In the genomic region with DNA sequence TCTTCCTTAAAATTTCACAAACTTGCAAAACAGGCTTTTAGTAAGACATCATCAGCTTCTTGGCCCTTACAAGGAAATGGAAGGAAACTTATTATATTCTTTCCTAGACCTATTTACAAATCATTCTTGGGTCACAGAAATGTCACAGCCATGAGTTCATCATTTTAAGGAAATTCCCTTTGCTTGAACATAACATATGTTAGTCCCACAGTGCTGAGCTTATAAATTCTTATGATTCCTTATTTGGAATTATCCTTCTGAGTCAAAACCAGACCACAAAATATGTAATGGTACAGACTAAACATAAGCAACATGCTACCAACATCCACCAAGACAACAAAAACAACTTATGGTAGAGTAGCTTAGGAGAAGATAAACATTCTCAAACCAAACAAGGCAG, we compare ENCODE assay signal across 1 cellular context.
TF ChIP-seq lines count a peak whose summit lies in the region.

No MANE protein-coding gene starts in this region.

TF ChIP-seq in GM12878, 131 proteins besides CTCF, POLR2A, EP300 and RAD21 (continued from another document and continues in another):
- no peak for TF ChIP-seq BMI1 (IDR thresholded peaks at IDR 0.05; ENCODE audit: borderline replicate concordance)
- no peak for TF ChIP-seq MYC (IDR thresholded peaks at IDR 0.05; ENCODE audit: insufficient read depth, insufficient read length, insufficient replicate concordance, low read length, severe bottlenecking)
- no peak for TF ChIP-seq FOS (IDR thresholded peaks at IDR 0.05; ENCODE audit: borderline replicate concordance, extremely low read depth, insufficient read length)
- no peak for TF ChIP-seq LARP7 (IDR thresholded peaks at IDR 0.05)
- TF ChIP-seq RFX5 (IDR thresholded peaks at IDR 0.05; ENCODE audit: low read depth, low read length): no peak
- TF ChIP-seq RB1 (IDR thresholded peaks at IDR 0.05; ENCODE audit: borderline replicate concordance): no peak
- TF ChIP-seq KAT2A (conservative IDR thresholded peaks at IDR 0.05; ENCODE audit: control insufficient read depth, low read depth, low read length): no peak
- TF ChIP-seq MEF2A (IDR thresholded peaks at IDR 0.05; ENCODE audit: insufficient read depth, low read depth, low read length): no peak
- peak; percentile 69; the same call in 1 of the 2 replicates for TF ChIP-seq CREB1 (IDR thresholded peaks at IDR 0.05; ENCODE audit: low read depth)
- no peak for TF ChIP-seq CEBPB (IDR thresholded peaks at IDR 0.05; ENCODE audit: borderline replicate concordance in 1 of 2, low read depth in 2 of 2, low read length in 2 of 2)
- no peak for TF ChIP-seq ZNF207 (IDR thresholded peaks at IDR 0.05; ENCODE audit: borderline replicate concordance)
- no peak for TF ChIP-seq BRCA1 (IDR thresholded peaks at IDR 0.05; ENCODE audit: low read depth, low read length)
- no peak for TF ChIP-seq BCL11A (IDR thresholded peaks at IDR 0.05; ENCODE audit: low read depth, low read length)
- no peak for TF ChIP-seq PAX8 (IDR thresholded peaks at IDR 0.05)
- no peak for TF ChIP-seq TBL1XR1 (IDR thresholded peaks at IDR 0.05; ENCODE audit: low read depth, low read length)
- TF ChIP-seq ATF7 (IDR thresholded peaks at IDR 0.05; ENCODE audit: low read depth): 0 out of 2 replicates have a peak, but pooled peaks have one; percentile 9
- TF ChIP-seq, protein P1, sequence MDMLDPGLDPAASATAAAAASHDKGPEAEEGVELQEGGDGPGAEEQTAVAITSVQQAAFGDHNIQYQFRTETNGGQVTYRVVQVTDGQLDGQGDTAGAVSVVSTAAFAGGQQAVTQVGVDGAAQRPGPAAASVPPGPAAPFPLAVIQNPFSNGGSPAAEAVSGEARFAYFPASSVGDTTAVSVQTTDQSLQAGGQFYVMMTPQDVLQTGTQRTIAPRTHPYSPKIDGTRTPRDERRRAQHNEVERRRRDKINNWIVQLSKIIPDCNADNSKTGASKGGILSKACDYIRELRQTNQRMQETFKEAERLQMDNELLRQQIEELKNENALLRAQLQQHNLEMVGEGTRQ (IDR thresholded peaks at IDR 0.05; ENCODE audit: borderline replicate concordance, low read depth, low read length): no peak
- TF ChIP-seq, protein P2, sequence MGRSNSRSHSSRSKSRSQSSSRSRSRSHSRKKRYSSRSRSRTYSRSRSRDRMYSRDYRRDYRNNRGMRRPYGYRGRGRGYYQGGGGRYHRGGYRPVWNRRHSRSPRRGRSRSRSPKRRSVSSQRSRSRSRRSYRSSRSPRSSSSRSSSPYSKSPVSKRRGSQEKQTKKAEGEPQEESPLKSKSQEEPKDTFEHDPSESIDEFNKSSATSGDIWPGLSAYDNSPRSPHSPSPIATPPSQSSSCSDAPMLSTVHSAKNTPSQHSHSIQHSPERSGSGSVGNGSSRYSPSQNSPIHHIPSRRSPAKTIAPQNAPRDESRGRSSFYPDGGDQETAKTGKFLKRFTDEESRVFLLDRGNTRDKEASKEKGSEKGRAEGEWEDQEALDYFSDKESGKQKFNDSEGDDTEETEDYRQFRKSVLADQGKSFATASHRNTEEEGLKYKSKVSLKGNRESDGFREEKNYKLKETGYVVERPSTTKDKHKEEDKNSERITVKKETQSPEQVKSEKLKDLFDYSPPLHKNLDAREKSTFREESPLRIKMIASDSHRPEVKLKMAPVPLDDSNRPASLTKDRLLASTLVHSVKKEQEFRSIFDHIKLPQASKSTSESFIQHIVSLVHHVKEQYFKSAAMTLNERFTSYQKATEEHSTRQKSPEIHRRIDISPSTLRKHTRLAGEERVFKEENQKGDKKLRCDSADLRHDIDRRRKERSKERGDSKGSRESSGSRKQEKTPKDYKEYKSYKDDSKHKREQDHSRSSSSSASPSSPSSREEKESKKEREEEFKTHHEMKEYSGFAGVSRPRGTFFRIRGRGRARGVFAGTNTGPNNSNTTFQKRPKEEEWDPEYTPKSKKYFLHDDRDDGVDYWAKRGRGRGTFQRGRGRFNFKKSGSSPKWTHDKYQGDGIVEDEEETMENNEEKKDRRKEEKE (IDR thresholded peaks at IDR 0.05): no peak
- TF ChIP-seq ZNF592 (IDR thresholded peaks at IDR 0.05): no peak
- no peak for TF ChIP-seq TARDBP (IDR thresholded peaks at IDR 0.05; ENCODE audit: borderline replicate concordance)
- no peak for TF ChIP-seq ASH2L (IDR thresholded peaks at IDR 0.05; ENCODE audit: borderline replicate concordance, low read depth)
- TF ChIP-seq NR2C2 (IDR thresholded peaks at IDR 0.05; ENCODE audit: borderline replicate concordance, control insufficient read depth, insufficient read length, low read depth): no peak
- no peak for TF ChIP-seq EZH2 (IDR thresholded peaks at IDR 0.05; ENCODE audit: borderline replicate concordance, control insufficient read depth, low read depth, low read length)
- TF ChIP-seq CBX5 (IDR thresholded peaks at IDR 0.05; ENCODE audit: low read depth): no peak
- no peak for TF ChIP-seq BACH1 (IDR thresholded peaks at IDR 0.05; ENCODE audit: borderline replicate concordance)
- TF ChIP-seq DPF2 (IDR thresholded peaks at IDR 0.05): no peak
- no peak for TF ChIP-seq CHD4 (IDR thresholded peaks at IDR 0.05)
- peak; percentile 75 for TF ChIP-seq RUNX3 (IDR thresholded peaks at IDR 0.05; ENCODE audit: low read length)
- TF ChIP-seq, protein P3, sequence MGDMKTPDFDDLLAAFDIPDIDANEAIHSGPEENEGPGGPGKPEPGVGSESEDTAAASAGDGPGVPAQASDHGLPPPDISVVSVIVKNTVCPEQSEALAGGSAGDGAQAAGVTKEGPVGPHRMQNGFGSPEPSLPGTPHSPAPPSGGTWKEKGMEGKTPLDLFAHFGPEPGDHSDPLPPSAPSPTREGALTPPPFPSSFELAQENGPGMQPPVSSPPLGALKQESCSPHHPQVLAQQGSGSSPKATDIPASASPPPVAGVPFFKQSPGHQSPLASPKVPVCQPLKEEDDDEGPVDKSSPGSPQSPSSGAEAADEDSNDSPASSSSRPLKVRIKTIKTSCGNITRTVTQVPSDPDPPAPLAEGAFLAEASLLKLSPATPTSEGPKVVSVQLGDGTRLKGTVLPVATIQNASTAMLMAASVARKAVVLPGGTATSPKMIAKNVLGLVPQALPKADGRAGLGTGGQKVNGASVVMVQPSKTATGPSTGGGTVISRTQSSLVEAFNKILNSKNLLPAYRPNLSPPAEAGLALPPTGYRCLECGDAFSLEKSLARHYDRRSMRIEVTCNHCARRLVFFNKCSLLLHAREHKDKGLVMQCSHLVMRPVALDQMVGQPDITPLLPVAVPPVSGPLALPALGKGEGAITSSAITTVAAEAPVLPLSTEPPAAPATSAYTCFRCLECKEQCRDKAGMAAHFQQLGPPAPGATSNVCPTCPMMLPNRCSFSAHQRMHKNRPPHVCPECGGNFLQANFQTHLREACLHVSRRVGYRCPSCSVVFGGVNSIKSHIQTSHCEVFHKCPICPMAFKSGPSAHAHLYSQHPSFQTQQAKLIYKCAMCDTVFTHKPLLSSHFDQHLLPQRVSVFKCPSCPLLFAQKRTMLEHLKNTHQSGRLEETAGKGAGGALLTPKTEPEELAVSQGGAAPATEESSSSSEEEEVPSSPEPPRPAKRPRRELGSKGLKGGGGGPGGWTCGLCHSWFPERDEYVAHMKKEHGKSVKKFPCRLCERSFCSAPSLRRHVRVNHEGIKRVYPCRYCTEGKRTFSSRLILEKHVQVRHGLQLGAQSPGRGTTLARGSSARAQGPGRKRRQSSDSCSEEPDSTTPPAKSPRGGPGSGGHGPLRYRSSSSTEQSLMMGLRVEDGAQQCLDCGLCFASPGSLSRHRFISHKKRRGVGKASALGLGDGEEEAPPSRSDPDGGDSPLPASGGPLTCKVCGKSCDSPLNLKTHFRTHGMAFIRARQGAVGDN (IDR thresholded peaks at IDR 0.05): no peak
- no peak for TF ChIP-seq SP1 (IDR thresholded peaks at IDR 0.05; ENCODE audit: low read depth, low read length)
- peak; percentile 57; the same call in 1 of the 2 replicates for TF ChIP-seq NFIC (IDR thresholded peaks at IDR 0.05; ENCODE audit: low read depth, low read length)
- TF ChIP-seq SIX5 (IDR thresholded peaks at IDR 0.05; ENCODE audit: low read depth, low read length, severe bottlenecking): no peak
- no peak for TF ChIP-seq JUND (IDR thresholded peaks at IDR 0.05; ENCODE audit: low read depth, low read length)
- no peak for TF ChIP-seq IRF3 (IDR thresholded peaks at IDR 0.05)
- TF ChIP-seq, protein P4, sequence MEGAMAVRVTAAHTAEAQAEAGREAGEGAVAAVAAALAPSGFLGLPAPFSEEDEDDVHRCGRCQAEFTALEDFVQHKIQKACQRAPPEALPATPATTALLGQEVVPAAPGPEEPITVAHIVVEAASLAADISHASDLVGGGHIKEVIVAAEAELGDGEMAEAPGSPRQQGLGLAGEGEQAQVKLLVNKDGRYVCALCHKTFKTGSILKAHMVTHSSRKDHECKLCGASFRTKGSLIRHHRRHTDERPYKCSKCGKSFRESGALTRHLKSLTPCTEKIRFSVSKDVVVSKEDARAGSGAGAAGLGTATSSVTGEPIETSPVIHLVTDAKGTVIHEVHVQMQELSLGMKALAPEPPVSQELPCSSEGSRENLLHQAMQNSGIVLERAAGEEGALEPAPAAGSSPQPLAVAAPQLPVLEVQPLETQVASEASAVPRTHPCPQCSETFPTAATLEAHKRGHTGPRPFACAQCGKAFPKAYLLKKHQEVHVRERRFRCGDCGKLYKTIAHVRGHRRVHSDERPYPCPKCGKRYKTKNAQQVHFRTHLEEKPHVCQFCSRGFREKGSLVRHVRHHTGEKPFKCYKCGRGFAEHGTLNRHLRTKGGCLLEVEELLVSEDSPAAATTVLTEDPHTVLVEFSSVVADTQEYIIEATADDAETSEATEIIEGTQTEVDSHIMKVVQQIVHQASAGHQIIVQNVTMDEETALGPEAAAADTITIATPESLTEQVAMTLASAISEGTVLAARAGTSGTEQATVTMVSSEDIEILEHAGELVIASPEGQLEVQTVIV (IDR thresholded peaks at IDR 0.05; ENCODE audit: borderline replicate concordance, partially characterized antibody): no peak
- TF ChIP-seq CREM (IDR thresholded peaks at IDR 0.05; ENCODE audit: low read depth): 0 out of 2 replicates have a peak, but pooled peaks have one; percentile 45
- no peak for TF ChIP-seq PAX5 (IDR thresholded peaks at IDR 0.05; ENCODE audit: borderline replicate concordance, low read depth, low read length)
- TF ChIP-seq ZNF24 (IDR thresholded peaks at IDR 0.05): no peak
- TF ChIP-seq RCOR1 (conservative IDR thresholded peaks at IDR 0.05; ENCODE audit: low read depth, low read length): no peak
- no peak for TF ChIP-seq CHD2 (IDR thresholded peaks at IDR 0.05; ENCODE audit: borderline replicate concordance, low read depth, low read length)
- TF ChIP-seq NBN (IDR thresholded peaks at IDR 0.05): no peak
- TF ChIP-seq FOXM1 (IDR thresholded peaks at IDR 0.05; ENCODE audit: low read depth, low read length): peak; percentile 21; the same call in 1 of the 2 replicates
- TF ChIP-seq, protein P5, sequence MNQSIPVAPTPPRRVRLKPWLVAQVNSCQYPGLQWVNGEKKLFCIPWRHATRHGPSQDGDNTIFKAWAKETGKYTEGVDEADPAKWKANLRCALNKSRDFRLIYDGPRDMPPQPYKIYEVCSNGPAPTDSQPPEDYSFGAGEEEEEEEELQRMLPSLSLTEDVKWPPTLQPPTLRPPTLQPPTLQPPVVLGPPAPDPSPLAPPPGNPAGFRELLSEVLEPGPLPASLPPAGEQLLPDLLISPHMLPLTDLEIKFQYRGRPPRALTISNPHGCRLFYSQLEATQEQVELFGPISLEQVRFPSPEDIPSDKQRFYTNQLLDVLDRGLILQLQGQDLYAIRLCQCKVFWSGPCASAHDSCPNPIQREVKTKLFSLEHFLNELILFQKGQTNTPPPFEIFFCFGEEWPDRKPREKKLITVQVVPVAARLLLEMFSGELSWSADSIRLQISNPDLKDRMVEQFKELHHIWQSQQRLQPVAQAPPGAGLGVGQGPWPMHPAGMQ (IDR thresholded peaks at IDR 0.05; ENCODE audit: borderline replicate concordance): no peak
- TF ChIP-seq NR2C1 (IDR thresholded peaks at IDR 0.05): no peak
- peak; percentile 80 for TF ChIP-seq JUNB (IDR thresholded peaks at IDR 0.05)
- no peak for TF ChIP-seq TCF12 (IDR thresholded peaks at IDR 0.05; ENCODE audit: low read depth, low read length)
- no peak for TF ChIP-seq TCF3 (IDR thresholded peaks at IDR 0.05; ENCODE audit: borderline replicate concordance, insufficient read depth, low read depth, low read length)
- TF ChIP-seq ZBED1 (IDR thresholded peaks at IDR 0.05; ENCODE audit: borderline replicate concordance): no peak
- TF ChIP-seq SIN3A (IDR thresholded peaks at IDR 0.05; ENCODE audit: low read depth, low read length): no peak
- TF ChIP-seq IKZF1 (conservative IDR thresholded peaks at IDR 0.05): no peak
- no peak for TF ChIP-seq ETV6 (conservative IDR thresholded peaks at IDR 0.05 in 1 of 2, IDR thresholded peaks at IDR 0.05 in 1 of 2; ENCODE audit: borderline replicate concordance in 1 of 2, low read depth in 1 of 2)
- TF ChIP-seq IRF4 (IDR thresholded peaks at IDR 0.05; ENCODE audit: low read depth, low read length): no peak
- TF ChIP-seq SMAD5 (IDR thresholded peaks at IDR 0.05; ENCODE audit: low read depth): no peak
